ENCODE assay signal across 1 cellular context in genomic region chr7:92072708-92073107, GRCh38.
A peak's percentile ranks its signal among the peaks of the same experiment; 100 is the strongest.
TF ChIP-seq lines count a peak whose summit lies in the region.

No MANE protein-coding gene starts in this region.

TF ChIP-seq in K562, 482 proteins besides CTCF, POLR2A, EP300 and RAD21 (continued from another document):
- TF ChIP-seq NFYB (IDR thresholded peaks at IDR 0.05; ENCODE audit: extremely low read depth, insufficient read length): no peak
- no peak for TF ChIP-seq NEUROD1 (IDR thresholded peaks at IDR 0.05; ENCODE audit: borderline replicate concordance, low read depth, low read length, partially characterized antibody)
- no peak for TF ChIP-seq ILK (tag; IDR thresholded peaks at IDR 0.05; ENCODE audit: borderline replicate concordance, low read depth)
- no peak for TF ChIP-seq SMARCA4 (IDR thresholded peaks at IDR 0.05)
- no peak for TF ChIP-seq KAT7 (CRISPR knock-in tag; IDR thresholded peaks at IDR 0.05; ENCODE audit: borderline replicate concordance)
- no peak for TF ChIP-seq NR3C1 (CRISPR knock-in tag; IDR thresholded peaks at IDR 0.05)
- no peak for TF ChIP-seq MAFF (IDR thresholded peaks at IDR 0.05; ENCODE audit: low read length)
- no peak for TF ChIP-seq USF1 (CRISPR knock-in tag; IDR thresholded peaks at IDR 0.05)
- no peak for TF ChIP-seq TCF7 (IDR thresholded peaks at IDR 0.05; ENCODE audit: borderline replicate concordance)
- no peak for TF ChIP-seq BRF1 (IDR thresholded peaks at IDR 0.05; ENCODE audit: borderline replicate concordance, extremely low read depth, insufficient read length)
- TF ChIP-seq CBX1 (IDR thresholded peaks at IDR 0.05; ENCODE audit: low read depth): 0 out of 2 replicates have a peak, but pooled peaks have one; percentile 44
- no peak for TF ChIP-seq HOXB6 (CRISPR knock-in tag; IDR thresholded peaks at IDR 0.05; ENCODE audit: borderline replicate concordance)
- TF ChIP-seq RCOR1 (IDR thresholded peaks at IDR 0.05; ENCODE audit: borderline replicate concordance in 1 of 2, low read depth in 2 of 2, low read length in 2 of 2): 0 out of 4 replicates have a peak, but pooled peaks of 1 of the 2 experiments have one; percentile 24
- no peak for TF ChIP-seq NR2C1 (IDR thresholded peaks at IDR 0.05)
- TF ChIP-seq NR2C1 (tag; IDR thresholded peaks at IDR 0.05): no peak
- TF ChIP-seq CXXC5 (CRISPR knock-in tag; IDR thresholded peaks at IDR 0.05): no peak
- no peak for TF ChIP-seq NFIX (CRISPR knock-in tag; IDR thresholded peaks at IDR 0.05; ENCODE audit: low read depth)
- TF ChIP-seq CHD4 (IDR thresholded peaks at IDR 0.05; ENCODE audit: insufficient read depth, insufficient replicate concordance, low read depth, low read length, poor library complexity, severe bottlenecking): peak; percentile 36
- no peak for TF ChIP-seq TEAD4 (IDR thresholded peaks at IDR 0.05; ENCODE audit: low read length)
- no peak for TF ChIP-seq TEAD4 (CRISPR knock-in tag; IDR thresholded peaks at IDR 0.05; ENCODE audit: borderline replicate concordance)
- no peak for TF ChIP-seq SAFB (IDR thresholded peaks at IDR 0.05; ENCODE audit: borderline replicate concordance, low read depth, low read length)
- TF ChIP-seq JUN (IDR thresholded peaks at IDR 0.05; ENCODE audit: borderline replicate concordance, low read depth, low read length): no peak
- no peak for TF ChIP-seq JUN (CRISPR knock-in tag; IDR thresholded peaks at IDR 0.05; ENCODE audit: borderline replicate concordance)
- TF ChIP-seq HNRNPK (IDR thresholded peaks at IDR 0.05; ENCODE audit: low read depth, low read length, poor library complexity, severe bottlenecking): no peak
- no peak for TF ChIP-seq ZBTB2 (IDR thresholded peaks at IDR 0.05)
- no peak for TF ChIP-seq POLR3A (IDR thresholded peaks at IDR 0.05; ENCODE audit: borderline replicate concordance, extremely low read depth, insufficient read depth, insufficient read length)
- no peak for TF ChIP-seq ZNF263 (CRISPR knock-in tag; IDR thresholded peaks at IDR 0.05; ENCODE audit: borderline replicate concordance)
- TF ChIP-seq KDM2B (CRISPR knock-in tag; IDR thresholded peaks at IDR 0.05): no peak
TF ChIP-seq in K562: peak in this region for 7.
